Comparison of ENCODE assay signal across 8 cellular contexts in the genomic region with DNA sequence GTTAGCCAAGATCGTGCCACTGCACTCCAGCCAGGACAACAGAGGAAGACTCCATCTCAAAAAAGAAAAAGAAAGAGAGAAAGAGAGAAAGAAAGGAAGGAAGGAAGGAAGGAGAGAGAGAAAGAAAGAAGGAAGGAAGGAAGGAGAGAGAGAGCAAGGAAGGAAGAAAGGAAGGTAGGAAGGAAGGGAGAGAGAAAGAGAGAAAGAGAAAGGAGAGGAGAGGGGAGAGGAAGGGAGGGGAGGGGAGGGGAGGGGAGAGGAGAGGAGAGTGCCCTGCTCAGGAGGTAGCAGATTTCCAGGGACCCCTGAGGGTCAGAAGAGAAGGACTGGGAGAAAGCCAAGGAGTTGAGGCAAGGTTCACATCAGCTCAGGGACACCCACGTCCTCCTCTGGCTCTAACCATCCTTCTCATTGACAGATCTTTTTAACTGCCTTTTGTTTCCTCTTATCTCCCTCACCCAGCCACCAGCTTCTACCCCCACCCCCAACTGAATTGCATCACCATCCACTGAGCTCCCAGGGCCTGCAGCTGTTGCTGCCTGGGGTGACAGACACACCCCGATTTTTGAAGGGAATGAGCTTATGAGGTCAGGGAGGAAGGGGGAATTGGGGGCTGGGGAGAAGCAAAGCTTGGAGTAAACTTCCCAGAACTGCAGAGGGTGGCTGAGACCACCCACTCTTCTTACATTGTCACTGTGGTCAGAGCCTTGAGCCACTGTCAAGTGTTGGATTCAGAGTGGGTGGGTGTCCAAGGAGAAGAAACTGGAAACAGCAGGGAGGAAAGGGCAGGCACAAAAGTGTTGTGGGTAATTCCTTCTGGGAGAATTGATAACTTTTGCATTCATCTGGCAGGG.
DNase-seq lines count a peak whose midpoint lies in the region; ATAC-seq and TF ChIP-seq lines count a peak whose summit lies in the region.

No MANE protein-coding gene starts in this region.

- H3K4me3 Mint-ChIP-seq in neural progenitor cell (no peak overlapping the region), chondrocyte (ENCODE audit: unreplicated experiment) (no peak overlapping the region)

- no peak overlapping the region for H3K23ac ChIP-seq in mesenchymal stem cell (ENCODE audit: low read length in 2 of 2)

- H3K4me3 ChIP-seq in dorsolateral prefrontal cortex = peak overlapping the region in 1 of 59 donors; percentile 8
- no peak overlapping the region for H3K4me3 ChIP-seq in neural progenitor cell
- no peak overlapping the region for H3K4me3 ChIP-seq in mesenchymal stem cell (ENCODE audit: insufficient read depth in 1 of 2, low read depth in 1 of 2, low read length in 2 of 2)

- no peak overlapping the region for H2BK15ac ChIP-seq in mesenchymal stem cell (ENCODE audit: low read depth, poor library complexity, severe bottlenecking)

- no peak overlapping the region for H4K8ac ChIP-seq in mesenchymal stem cell (ENCODE audit: low read length)

- no peak overlapping the region for H2BK120ac ChIP-seq in mesenchymal stem cell (ENCODE audit: low read depth, low read length)

- 44% methylated on average over 3 of the region's 3 CpGs for WGBS in mesenchymal stem cell

- H3K14ac ChIP-seq in mesenchymal stem cell (ENCODE audit: low read length in 2 of 2) = no peak overlapping the region

- H3K9me3 ChIP-seq in neural progenitor cell (ENCODE audit: low read depth) (no peaks in the 10 kb centered on the region), mesenchymal stem cell (ENCODE audit: control insufficient read depth, low read length) (no peaks in the 10 kb centered on the region)

- no peak overlapping the region for H3K4ac ChIP-seq in mesenchymal stem cell (ENCODE audit: low read depth in 1 of 2, low read length in 2 of 2)

- no peak overlapping the region for H2BK12ac ChIP-seq in mesenchymal stem cell (ENCODE audit: low read length in 2 of 2)

- intact Hi-C loops in dorsolateral prefrontal cortex (cut with DNase I) = loop anchor here (2.0 to 5.0 kb wide), 3 partner anchors 19 to 157 kb away; partner anchors contain the start of gene GLUL (in 1 of the 2)

- no peak overlapping the region for H3K18ac ChIP-seq in mesenchymal stem cell (ENCODE audit: low read depth in 1 of 2, low read length in 2 of 2)

- H3K4me1 Mint-ChIP-seq in neural progenitor cell (peaks cover 42% of the 10 kb centered on the region), chondrocyte (ENCODE audit: low read depth) (peaks cover 6% of the 10 kb centered on the region)

- H3K4me2 ChIP-seq in neural progenitor cell = peak overlapping the region; percentile 55
- H3K4me2 ChIP-seq in mesenchymal stem cell (ENCODE audit: low read length, poor library complexity, severe bottlenecking) = no peak overlapping the region

- H3K27me3 ChIP-seq in dorsolateral prefrontal cortex (no peaks in the 10 kb centered on the region), neural progenitor cell (no peaks in the 10 kb centered on the region), mesenchymal stem cell (ENCODE audit: control insufficient read depth in 1 of 2, insufficient read depth in 1 of 2, low read length in 2 of 2) (no peaks in the 10 kb centered on the region)

- H4K91ac ChIP-seq in mesenchymal stem cell (ENCODE audit: low read length) = no peak overlapping the region

- ATAC-seq in HG02870 (IDR thresholded peaks at IDR 0.05; ENCODE audit: unreplicated experiment) = no peak

- no peaks in the 10 kb centered on the region for H3K79me2 ChIP-seq in neural progenitor cell (ENCODE audit: low read depth)

- H3K27ac ChIP-seq in dorsolateral prefrontal cortex (peak overlapping the region in 57 of 59 donors; percentile 39 to 94 (median 80)), neural progenitor cell (no peak overlapping the region), mesenchymal stem cell (ENCODE audit: low read length, poor library complexity, severe bottlenecking) (no peak overlapping the region)

- H3K36me3 Mint-ChIP-seq in neural progenitor cell = no peaks in the 10 kb centered on the region
- H3K36me3 Mint-ChIP-seq in chondrocyte (ENCODE audit: low read depth) = no peaks in the 10 kb centered on the region

- H3K9ac ChIP-seq in neural progenitor cell (no peak overlapping the region), mesenchymal stem cell (ENCODE audit: low read length) (no peak overlapping the region)

- H3K4me1 ChIP-seq in neural progenitor cell = peaks cover 20% of the 10 kb centered on the region
- no peaks in the 10 kb centered on the region for H3K4me1 ChIP-seq in mesenchymal stem cell (ENCODE audit: control insufficient read depth, insufficient read depth, low read depth, low read length)

- H2AFZ ChIP-seq in neural progenitor cell (replicated peaks) = no peak overlapping the region
- H2AFZ ChIP-seq in mesenchymal stem cell (ENCODE audit: low read depth, low read length) = no peak overlapping the region

- H3F3A ChIP-seq in neural progenitor cell (ENCODE audit: low read depth) = peaks cover 7% of the 10 kb centered on the region

- TF ChIP-seq CTCF in dorsolateral prefrontal cortex (IDR thresholded peaks at IDR 0.05 in 54 of 56, conservative IDR thresholded peaks at IDR 0.05 in 2 of 56; ENCODE audit: low read depth in 1 of 56, partially characterized antibody in 56 of 56) = no peak
- TF ChIP-seq CTCF in neural progenitor cell (IDR thresholded peaks at IDR 0.05) = no peak
- no peak for TF ChIP-seq CTCF in chondrocyte (IDR thresholded peaks at IDR 0.05)

- H3K36me3 ChIP-seq in neural progenitor cell = no peaks in the 10 kb centered on the region
- no peaks in the 10 kb centered on the region for H3K36me3 ChIP-seq in mesenchymal stem cell (ENCODE audit: control insufficient read depth in 1 of 2, insufficient read depth in 2 of 2, low read depth in 1 of 2, low read length in 2 of 2)

- no peak overlapping the region for H2BK5ac ChIP-seq in mesenchymal stem cell (ENCODE audit: low read depth, low read length, poor library complexity, severe bottlenecking)

- DNase-seq in EL (peak; percentile 15), NCI-H345 treated with DMSO at 0.1 percent for 48 hours (lab: John Stamatoyannopoulos, UW; ENCODE audit: unreplicated experiment) (peak; percentile 41), dorsolateral prefrontal cortex (peak in 6 of 10 donors; percentile 42 to 65 (median 64)), neural progenitor cell (ENCODE audit: low spot score) (peak; percentile 51), mesenchymal stem cell (no peak), foreskin melanocyte (no peak), chondrocyte (ENCODE audit: low spot score) (no peak)

- no peaks in the 10 kb centered on the region for H4K20me1 ChIP-seq in neural progenitor cell (ENCODE audit: low read depth)

- no peak overlapping the region for H3K27ac Mint-ChIP-seq in neural progenitor cell
- H3K27ac Mint-ChIP-seq in chondrocyte (ENCODE audit: unreplicated experiment) = no peak overlapping the region

- H2AK5ac ChIP-seq in mesenchymal stem cell (ENCODE audit: low read length, severe bottlenecking) = no peak overlapping the region

- H3K27me3 Mint-ChIP-seq in neural progenitor cell (ENCODE audit: insufficient read depth, low read depth) (peaks cover 2% of the 10 kb centered on the region), chondrocyte (ENCODE audit: low read depth) (peaks cover 9% of the 10 kb centered on the region)

- H3K9me3 Mint-ChIP-seq in neural progenitor cell = peaks cover 3% of the 10 kb centered on the region
- H3K9me3 Mint-ChIP-seq in chondrocyte (ENCODE audit: low read depth) = no peaks in the 10 kb centered on the region

- H3K79me1 ChIP-seq in mesenchymal stem cell (replicated peaks; ENCODE audit: low read length, poor library complexity, severe bottlenecking) = no peaks in the 10 kb centered on the region

Comparison
In these comparisons a context has a peak if more than half of its experiments do, and no peak if none do; other contexts are left out.
1. DNase-seq: peak in EL (single experiment), NCI-H345 treated with DMSO at 0.1 percent for 48 hours (single experiment), dorsolateral prefrontal cortex (6 of 10) and neural progenitor cell (single experiment); none in mesenchymal stem cell (single experiment), foreskin melanocyte (single experiment) and chondrocyte (single experiment).
2. H3K27ac ChIP-seq: peak in dorsolateral prefrontal cortex (57 of 59); none in neural progenitor cell (single experiment) and mesenchymal stem cell (single experiment).